Comparison of ENCODE assay signal across 11 cellular contexts in genomic region chr1:241684108-241684507, GRCh38. TPM values are rescaled to one million over a fixed set of nuclear protein-coding genes. Genes with fewer than 3 reads are reported as not detected.
"Had no signal": no experiment of that assay in that cellular context is flagged by ENCODE, and none has a peak within 500 bp of the region (broad histone marks: within the 10 kb centered on the region; RNA-seq: fewer than 3 reads in every experiment).

No MANE protein-coding gene starts in this region.

- H3K4me1 ChIP-seq: HAP-1 had no signal

- H3K27ac ChIP-seq: GM23248, HL-60 had no signal

- H2AFZ ChIP-seq: GM23248 had no signal

- H3K4me1 Mint-ChIP-seq: IgD-negative memory B cell had no signal

- H3K36me3 ChIP-seq: HAP-1 had no signal

- H3K4me3 Mint-ChIP-seq: HFFc6, IgD-negative memory B cell had no signal

- ATAC-seq: HCT116 had no signal

- DNase-seq: GM23248, GOT3, H7, HFFc6, KBM-7 had no signal

- H3K9me3 ChIP-seq: HAP-1 had no signal

- H3K4me3 ChIP-seq: GM23248, HAP-1 had no signal

- H3K36me3 Mint-ChIP-seq: IgD-negative memory B cell had no signal

- H3K9ac ChIP-seq: GM23248 had no signal

- H3K27ac Mint-ChIP-seq: HFFc6, IgD-negative memory B cell had no signal

RNA-seq across cellular contexts. Expression of gene WDR64, which starts 32.0 kb away (rescaled TPM):
- total RNA-seq: GM23248, H4, H7, HFFc6, HT1080 had no signal
- polyA plus RNA-seq: GM23248 had no signal
